ENCODE assay signal across 26 cellular contexts in the genomic region with DNA sequence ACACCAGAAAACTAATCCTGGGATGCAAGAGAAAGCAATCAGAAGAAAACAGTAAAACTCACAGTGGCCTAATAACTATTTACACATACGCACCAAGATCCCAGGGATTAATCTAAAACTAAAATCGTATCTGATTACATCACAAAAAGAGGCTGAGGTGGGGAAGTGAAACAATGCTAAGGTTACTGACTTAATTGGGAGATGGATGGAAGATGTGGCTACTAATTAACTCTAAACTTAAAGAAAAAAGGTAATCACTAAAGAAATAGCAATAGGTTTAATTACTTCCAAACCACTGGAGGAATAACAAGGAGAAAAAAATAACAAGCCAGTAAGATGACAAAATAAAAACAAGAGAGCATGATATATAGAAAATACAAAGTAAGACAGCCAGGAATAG.
"Had no signal": no experiment of that assay in that cellular context is flagged by ENCODE, and none has a peak within 500 bp of the region (broad histone marks: within the 10 kb centered on the region; RNA-seq: fewer than 3 reads in every experiment).

No MANE protein-coding gene starts in this region.

- H3K4me3 Mint-ChIP-seq: activated CD8-positive, alpha-beta T cell treated with anti-CD3 and anti-CD28 coated beads for 36 hours; activated naive CD8-positive, alpha-beta T cell treated with anti-CD3 and anti-CD28 coated beads, Interleukin-2, amount 10 ng/mL, durations not matched to agents 7 days and 5 days; activated T-cell treated with anti-CD3 and anti-CD28 coated beads, Interleukin-2, amount 50 U/mL, for 72 hours; T-helper 1 cell treated with Interleukin-12 subunit alpha and Interleukin-12 subunit beta and Interleukin-4 antibody, amounts not matched to agents 30 μg/mL and 1 μg/mL, for 36 hours had no signal

- H3K9me3 Mint-ChIP-seq: activated CD8-positive, alpha-beta T cell treated with anti-CD3 and anti-CD28 coated beads for 36 hours; activated naive CD8-positive, alpha-beta T cell treated with anti-CD3 and anti-CD28 coated beads, Interleukin-2, amount 10 ng/mL, durations not matched to agents 7 days and 5 days; activated T-cell treated with anti-CD3 and anti-CD28 coated beads, Interleukin-2, amount 50 U/mL, for 72 hours; activated T-helper 2 cell treated with anti-CD3 and anti-CD28 coated beads, Interferon-gamma antibody, Interleukin-2, Interleukin-4, amounts not matched to agents 10 μg/mL and 5 μg/mL and 100 μg/mL, durations not matched to agents 14 hours and 24 hours and 36 hours; T-helper 1 cell treated with Interleukin-12 subunit alpha and Interleukin-12 subunit beta and Interleukin-4 antibody, amounts not matched to agents 30 μg/mL and 1 μg/mL, for 36 hours had no signal

- DNase-seq: activated CD4-positive, CD25-positive, alpha-beta regulatory T cell; activated CD8-positive, alpha-beta memory T cell treated with anti-CD3 and anti-CD28 coated beads, Interleukin-2, amount 50 U/mL, for 4 hours; activated CD8-positive, alpha-beta T cell treated with anti-CD3 and anti-CD28 coated beads for 36 hours; activated gamma-delta T cell treated with Interleukin-2 at 50 U/mL for 16 hours; activated naive CD4-positive, alpha-beta T cell treated with anti-CD3 and anti-CD28 coated beads, Interleukin-2, amount 50 U/mL, for 16 hours; activated naive CD8-positive, alpha-beta T cell treated with anti-CD3 and anti-CD28 coated beads, Interleukin-2, amount 10 ng/mL, durations not matched to agents 7 days and 5 days; activated T-cell treated with anti-CD3 and anti-CD28 coated beads, Interleukin-2, amount 50 U/mL, for 72 hours; adrenal gland; anterior cingulate cortex; caudate nucleus; MM.1S; NCI-H1092 treated with DMSO at 0.1 percent for 48 hours; NCI-H1417 treated with DMSO at 0.1 percent for 48 hours; NCI-H1694; NCI-H2029 treated with DMSO at 0.1 percent for 48 hours; NCI-H345; NCI-H510A; NCI-H526 treated with DMSO at 0.1 percent for 48 hours; NCI-H82; PC-9; SHP77 treated with DMSO at 0.1 percent for 48 hours; T-helper 9 cell had no signal

- H3K27ac ChIP-seq: adrenal gland, breast epithelium, PC-9 had no signal

- H3K27me3 Mint-ChIP-seq: activated CD8-positive, alpha-beta T cell treated with anti-CD3 and anti-CD28 coated beads for 36 hours; activated naive CD8-positive, alpha-beta T cell treated with anti-CD3 and anti-CD28 coated beads, Interleukin-2, amount 10 ng/mL, durations not matched to agents 7 days and 5 days had no signal

- FAIRE-seq: TTC549 had no signal

- H3K4me1 ChIP-seq: breast epithelium had no signal

- H3K36me3 ChIP-seq: adrenal gland, breast epithelium had no signal

- ATAC-seq: activated CD8-positive, alpha-beta T cell treated with anti-CD3 and anti-CD28 coated beads for 36 hours; activated T-cell treated with anti-CD3 and anti-CD28 coated beads, Interleukin-2, amount 50 U/mL, for 72 hours had no signal

- H3K9me3 ChIP-seq: adrenal gland, breast epithelium had no signal

- H2AFZ ChIP-seq: PC-9 had no signal

- H3K4me2 ChIP-seq: PC-9 had no signal

- H3K27me3 ChIP-seq: adrenal gland, breast epithelium had no signal

- H3K4me3 ChIP-seq: adrenal gland, breast epithelium, PC-9 had no signal

- H3K27ac Mint-ChIP-seq: activated CD8-positive, alpha-beta T cell treated with anti-CD3 and anti-CD28 coated beads for 36 hours; activated naive CD8-positive, alpha-beta T cell treated with anti-CD3 and anti-CD28 coated beads, Interleukin-2, amount 10 ng/mL, durations not matched to agents 7 days and 5 days; activated T-cell treated with anti-CD3 and anti-CD28 coated beads, Interleukin-2, amount 50 U/mL, for 72 hours; activated T-helper 2 cell treated with anti-CD3 and anti-CD28 coated beads, Interferon-gamma antibody, Interleukin-2, Interleukin-4, amounts not matched to agents 10 μg/mL and 5 μg/mL and 100 μg/mL, durations not matched to agents 14 hours and 24 hours and 36 hours; T-helper 1 cell treated with Interleukin-12 subunit alpha and Interleukin-12 subunit beta and Interleukin-4 antibody, amounts not matched to agents 30 μg/mL and 1 μg/mL, for 36 hours had no signal
